Comparison of ENCODE assay signal across 8 cellular contexts in genomic region chr3:194130807-194131589, GRCh38. TPM values are rescaled to one million over a fixed set of nuclear protein-coding genes. Genes with fewer than 3 reads are reported as not detected.
DNase-seq lines count a peak whose midpoint lies in the region; ATAC-seq, FAIRE-seq and TF ChIP-seq lines count a peak whose summit lies in the region.

No MANE protein-coding gene starts in this region.

- intact Hi-C loops in HepG2 (cut with micrococcal nuclease; ENCODE audit: unreplicated experiment): loop anchor here (2.0 to 10.0 kb wide), 4 partner anchors 16 to 536 kb away; partner anchors contain the start of gene OPA1

- H3K36me3 ChIP-seq in DND-41 (ENCODE audit: insufficient read depth, low read length) (no peaks in the 10 kb centered on the region), OCI-LY3 (replicated peaks; ENCODE audit: low read depth, low read length) (no peaks in the 10 kb centered on the region), HepG2 (replicated peaks in 1 of 2; ENCODE audit: control insufficient read depth in 1 of 2, insufficient read depth in 2 of 2, low read length in 2 of 2) (no peaks in the 10 kb centered on the region)

- H3K9me3 ChIP-seq in DND-41 (ENCODE audit: insufficient read depth, low read length, severe bottlenecking) (no peaks in the 10 kb centered on the region), OCI-LY3 (ENCODE audit: insufficient read depth, low read length) (no peaks in the 10 kb centered on the region), HepG2 (ENCODE audit: low read length) (no peaks in the 10 kb centered on the region)

- H3K4me1 Mint-ChIP-seq in activated T-cell treated with anti-CD3 and anti-CD28 coated beads, Interleukin-2, amount 50 U/mL, for 24 hours (ENCODE audit: low read depth): peaks cover 27% of the 10 kb centered on the region

- peaks cover 78% of the 10 kb centered on the region for H3K27me3 ChIP-seq in DND-41 (ENCODE audit: insufficient read depth, low read length, poor library complexity)
- H3K27me3 ChIP-seq in OCI-LY3 (ENCODE audit: low read depth, low read length): peaks cover 47% of the 10 kb centered on the region
- H3K27me3 ChIP-seq in HepG2 (ENCODE audit: control insufficient read depth in 1 of 2, insufficient read depth in 2 of 2, low read length in 2 of 2): no peaks in the 10 kb centered on the region

- H3K9ac ChIP-seq in DND-41 (ENCODE audit: low read depth, low read length) (no peak overlapping the region), OCI-LY3 (ENCODE audit: low read length) (no peak overlapping the region), HepG2 (ENCODE audit: insufficient read depth, low read depth, low read length) (peak overlapping the region; percentile 89)

- no peak for ATAC-seq in DND-41 (ENCODE audit: insufficient read depth, low read depth)
- ATAC-seq in GM19397 (IDR thresholded peaks at IDR 0.05; ENCODE audit: unreplicated experiment): peak; percentile 51
- ATAC-seq in HG03442 (IDR thresholded peaks at IDR 0.05; ENCODE audit: unreplicated experiment): peak; percentile 52
- ATAC-seq in HepG2: peak; percentile 20

- no peak overlapping the region for H3K4me3 ChIP-seq in DND-41 (ENCODE audit: low read depth in 1 of 2, low read length in 2 of 2)
- H3K4me3 ChIP-seq in OCI-LY3 (ENCODE audit: low read length): no peak overlapping the region
- H3K4me3 ChIP-seq in HepG2 (replicated peaks in 1 of 3; ENCODE audit: insufficient read depth in 1 of 3, low read depth in 2 of 3, low read length in 3 of 3): peak overlapping the region; percentile 65 to 71 (median 70)

- POLR2A ChIA-PET in HepG2 (lab: Yijun Ruan, JAX): interaction anchor here (0.7 to 11.5 kb wide), 23 partner anchors 8 to 419 kb away, joined by 3 to 128 read pairs (median 9); no protein-coding TSS in a partner anchor

- H2AFZ ChIP-seq in DND-41 (ENCODE audit: low read depth, low read length) (no peak overlapping the region), OCI-LY3 (ENCODE audit: low read depth, low read length) (no peak overlapping the region), HepG2 (ENCODE audit: low read length) (no peak overlapping the region)

- no peaks in the 10 kb centered on the region for H3K9me3 Mint-ChIP-seq in activated T-cell treated with anti-CD3 and anti-CD28 coated beads, Interleukin-2, amount 50 U/mL, for 24 hours

- H3K4me2 ChIP-seq in DND-41 (ENCODE audit: insufficient read depth, low read length) (no peak overlapping the region), OCI-LY3 (ENCODE audit: low read length) (peak overlapping the region; percentile 18; the same call in 1 of the 2 replicates), HepG2 (ENCODE audit: low read depth, low read length) (peak overlapping the region; percentile 87)

- no peak overlapping the region for H3K27ac Mint-ChIP-seq in activated T-cell treated with anti-CD3 and anti-CD28 coated beads, Interleukin-2, amount 50 U/mL, for 24 hours

- TF ChIP-seq EP300 in HepG2 (IDR thresholded peaks at IDR 0.05; ENCODE audit: low read depth in 2 of 2, low read length in 2 of 2): peak in 1 of 2 experiments; percentile 95; a peak in 2 of 4 replicates
- TF ChIP-seq EP300 in HepG2 (CRISPR knock-in tag; IDR thresholded peaks at IDR 0.05; ENCODE audit: borderline replicate concordance): peak; percentile 69; the same call in 1 of the 2 replicates

- WGBS in HepG2 (ENCODE audit: low lambda C conversion rate): 1% methylated on average over 19 of the region's 19 CpGs

- DNase-seq in DND-41: peak; percentile 40
- peak; percentile 94 for DNase-seq in HepG2 (ENCODE audit: low spot score)
- DNase-seq in cerebellar nuclear complex (lab: John Stamatoyannopoulos, UW): no peak
- DNase-seq in H4 (ENCODE audit: low spot score): no peak
- DNase-seq in activated T-cell treated with anti-CD3 and anti-CD28 coated beads, Interleukin-2, amount 50 U/mL, for 24 hours: no peak

- H3K36me3 Mint-ChIP-seq in activated T-cell treated with anti-CD3 and anti-CD28 coated beads, Interleukin-2, amount 50 U/mL, for 24 hours (ENCODE audit: low read depth): no peaks in the 10 kb centered on the region

- H3K27me3 Mint-ChIP-seq in activated T-cell treated with anti-CD3 and anti-CD28 coated beads, Interleukin-2, amount 50 U/mL, for 24 hours: peaks cover 65% of the 10 kb centered on the region

- BruUV-seq in HepG2 (replicated peaks; lab: Mats Ljungman, UMichigan): TSS peak; percentile 81

- H4K20me1 ChIP-seq in DND-41 (ENCODE audit: insufficient read depth, low read length): peaks cover 22% of the 10 kb centered on the region
- no peaks in the 10 kb centered on the region for H4K20me1 ChIP-seq in OCI-LY3 (ENCODE audit: insufficient read depth, low read length)
- H4K20me1 ChIP-seq in HepG2 (ENCODE audit: insufficient read depth, low read length): no peaks in the 10 kb centered on the region

- H3K4me3 Mint-ChIP-seq in activated T-cell treated with anti-CD3 and anti-CD28 coated beads, Interleukin-2, amount 50 U/mL, for 24 hours: no peak overlapping the region

- no peak overlapping the region for H3K27ac ChIP-seq in DND-41 (ENCODE audit: low read length)
- no peak overlapping the region for H3K27ac ChIP-seq in OCI-LY3 (ENCODE audit: low read length)
- H3K27ac ChIP-seq in HepG2 (ENCODE audit: extremely low read length, insufficient read depth, low read length): peak overlapping the region; percentile 85

- H3K79me2 ChIP-seq in DND-41 (ENCODE audit: insufficient read depth, low read length): peaks cover under 1% of the 10 kb centered on the region; the same call in 1 of the 2 replicates
- no peaks in the 10 kb centered on the region for H3K79me2 ChIP-seq in OCI-LY3 (ENCODE audit: low read length)
- peaks cover 5% of the 10 kb centered on the region for H3K79me2 ChIP-seq in HepG2 (ENCODE audit: insufficient read depth, low read length)

- peak; percentile 47 to 50; a peak in 3 of 4 replicates for TF ChIP-seq POLR2A in HepG2 (IDR thresholded peaks at IDR 0.05; ENCODE audit: insufficient read depth in 1 of 2, low read depth in 2 of 2, low read length in 2 of 2)

- CTCF ChIA-PET in HepG2 (lab: Yijun Ruan, JAX; ENCODE audit: low intra/inter-chr PET ratio, low total read pairs): no interaction called here

- H3K4me1 ChIP-seq in DND-41 (ENCODE audit: insufficient read depth, low read length) (peaks cover 35% of the 10 kb centered on the region), OCI-LY3 (ENCODE audit: low read length) (peaks cover 29% of the 10 kb centered on the region), HepG2 (ENCODE audit: insufficient read depth, low read length) (peaks cover 54% of the 10 kb centered on the region)

- peak; percentile 93 for FAIRE-seq in HepG2 (lab: Jason Lieb, UNC)

- TF ChIP-seq RAD21 in HepG2 (CRISPR knock-in tag; IDR thresholded peaks at IDR 0.05): 0 out of 2 replicates have a peak, but pooled peaks have one; percentile 6

- in situ Hi-C loops in HepG2 (cut with HindIII; ENCODE audit: extremely low pct_ligation_motif_present, low pct_unique_long_range_greater_than_20kb): loop anchor here (10.0 kb wide), 1 partner anchor 56 kb away; no protein-coding TSS in a partner anchor

- TF ChIP-seq CTCF in DND-41 (IDR thresholded peaks at IDR 0.05; ENCODE audit: borderline replicate concordance, extremely low read depth, low read length, poor library complexity, severe bottlenecking) (no peak), OCI-LY3 (IDR thresholded peaks at IDR 0.05; ENCODE audit: low read depth, low read length) (no peak), HepG2 (CRISPR knock-in tag; IDR thresholded peaks at IDR 0.05) (no peak; the same call in 1 of the 2 replicates)

TF ChIP-seq in HepG2, 621 proteins besides CTCF, POLR2A, EP300 and RAD21 (continues in another document):
- peak; percentile 63 for TF ChIP-seq HDAC2 (CRISPR knock-in tag; IDR thresholded peaks at IDR 0.05)
- no peak for TF ChIP-seq USF2 (IDR thresholded peaks at IDR 0.05; ENCODE audit: low read depth, low read length)
- no peak for TF ChIP-seq USF2 (CRISPR knock-in tag; IDR thresholded peaks at IDR 0.05; ENCODE audit: borderline replicate concordance)

RNA-seq across cellular contexts. Expression of gene HES1, which starts 5.0 kb away (rescaled TPM):
- total RNA-seq in HepG2 (2016; rRNA removed; fragmentation: Illumina TruSeq; extraction: Trizol): 15.0 and 19.8 TPM in 2 replicates
- total RNA-seq in HepG2 (2016; cell fraction: cytosol; rRNA removed; fragmentation: Illumina TruSeq; extraction: Trizol; ENCODE audit: low read depth): 16.2 and 16.8 TPM in 2 replicates
- total RNA-seq in HepG2 (2016; cell fraction: insoluble cytoplasmic fraction; rRNA removed; fragmentation: Illumina TruSeq; extraction: Trizol): 14.9 and 18.9 TPM in 2 replicates
- 17.2 and 18.1 TPM in 2 replicates for total RNA-seq in HepG2 (2016; cell fraction: membrane; rRNA removed; fragmentation: Illumina TruSeq; extraction: Trizol)
- 20.8 and 25.5 TPM in 2 replicates for total RNA-seq in HepG2 (2016; cell fraction: nucleus; rRNA removed; fragmentation: Illumina TruSeq; extraction: Trizol)
- polyA plus RNA-seq in HepG2 (2011; rRNA removed): 15.4 and 16.6 TPM in 2 replicates
- polyA plus RNA-seq in HepG2 (2011; cell fraction: cytosol; rRNA removed): 13.8 and 15.8 TPM in 2 replicates
- 27.8 and 33.4 TPM in 2 replicates for polyA plus RNA-seq in HepG2 (2011; cell fraction: nucleus; rRNA removed)
- polyA plus RNA-seq in HepG2 (2012): 20.4 and 25.8 TPM in 2 replicates
- polyA plus RNA-seq in HepG2 (2016; cell fraction: cytosol; fragmentation: Illumina TruSeq; extraction: Trizol; ENCODE audit: low read depth): 3.5 and 4.3 TPM in 2 replicates
- polyA plus RNA-seq in HepG2 (2016; cell fraction: insoluble cytoplasmic fraction; fragmentation: Illumina TruSeq; extraction: Trizol; ENCODE audit: low read depth): 14.5 and 15.2 TPM in 2 replicates
- 4.3 and 4.5 TPM in 2 replicates for polyA plus RNA-seq in HepG2 (2016; cell fraction: membrane; fragmentation: Illumina TruSeq; extraction: Trizol; ENCODE audit: low read depth)
- polyA plus RNA-seq in HepG2 (2016; cell fraction: nucleus; fragmentation: Illumina TruSeq; extraction: Trizol; ENCODE audit: insufficient read depth, low read depth): 31.4 and 34.9 TPM in 2 replicates
- polyA minus RNA-seq in HepG2 (2011; rRNA and poly(A)+ RNA removed; ENCODE audit: low replicate concordance): 4.8 and 36.7 TPM in 2 replicates
- polyA minus RNA-seq in HepG2 (2011; cell fraction: cytosol; rRNA and poly(A)+ RNA removed): 37.8 and 44.8 TPM in 2 replicates
- polyA minus RNA-seq in HepG2 (2011; cell fraction: nucleus; rRNA and poly(A)+ RNA removed): 45.6 and 54.7 TPM in 2 replicates
- total RNA-seq in H4 (2014; rRNA removed; shearing (Covaris generic)): 19.3 and 22.5 TPM in 2 replicates

Comparison
In these comparisons a context has a peak if more than half of its experiments do, and no peak if none do; other contexts are left out.
1. DNase-seq: peak in DND-41 (single experiment) and HepG2 (single experiment); none in cerebellar nuclear complex (0 of 2), H4 (single experiment) and activated T-cell treated with anti-CD3 and anti-CD28 coated beads, Interleukin-2, amount 50 U/mL, for 24 hours (single experiment).
2. H3K4me3 ChIP-seq: peak in HepG2 (3 of 3); none in DND-41 (0 of 2) and OCI-LY3 (single experiment).